In the genomic region with DNA sequence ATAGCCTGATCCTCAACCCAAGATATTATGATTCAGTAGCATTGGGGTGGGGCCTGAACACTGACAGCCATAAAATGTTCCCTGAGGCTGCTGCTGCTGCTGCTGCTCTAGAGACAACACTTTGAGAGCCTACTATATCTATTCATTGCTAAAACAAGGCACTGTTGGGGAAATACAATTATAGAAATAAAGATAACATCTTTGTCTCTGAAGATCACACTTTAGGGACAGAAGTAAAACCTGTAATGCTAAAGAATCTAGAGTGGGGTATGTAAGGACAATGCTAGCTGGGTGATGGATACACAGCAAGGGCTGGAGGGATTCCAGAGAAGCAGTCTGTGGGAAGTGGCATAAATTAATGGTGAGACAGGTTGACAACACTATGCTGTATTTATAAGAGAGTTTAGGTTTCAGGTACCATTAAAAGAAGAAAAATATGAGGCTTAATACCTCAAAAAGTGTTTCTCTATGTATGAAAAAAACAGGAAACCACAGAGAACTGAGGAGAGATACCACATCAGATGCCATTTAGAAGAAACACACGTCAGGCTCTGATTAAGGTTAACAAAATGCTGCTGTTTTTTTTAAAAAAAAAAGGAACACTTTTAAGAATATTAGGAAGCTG, we compare ENCODE assay signal across 7 cellular contexts.
A peak's percentile ranks its signal among the peaks of the same experiment; 100 is the strongest.
DNase-seq lines count a peak whose midpoint lies in the region; ATAC-seq lines count a peak whose summit lies in the region.

No MANE protein-coding gene starts in this region.

- H3K4me1 Mint-ChIP-seq in activated T-cell treated with anti-CD3 and anti-CD28 coated beads, Interleukin-2, amount 50 U/mL, for 72 hours (ENCODE audit: low read depth): peaks cover 89% of the 10 kb centered on the region

- peaks cover 0 to 1% of the 10 kb centered on the region in 2 donors for H3K9me3 Mint-ChIP-seq in activated T-cell treated with anti-CD3 and anti-CD28 coated beads, Interleukin-2, amount 50 U/mL, for 72 hours

- H3K27me3 Mint-ChIP-seq in activated T-cell treated with anti-CD3 and anti-CD28 coated beads, Interleukin-2, amount 50 U/mL, for 72 hours (ENCODE audit: low read depth): no peaks in the 10 kb centered on the region

- H3K4me3 Mint-ChIP-seq in activated T-cell treated with anti-CD3 and anti-CD28 coated beads, Interleukin-2, amount 50 U/mL, for 72 hours: peak overlapping the region; percentile 65 to 98

- peak; percentile 35 to 37 for DNase-seq in activated T-cell treated with anti-CD3 and anti-CD28 coated beads, Interleukin-2, amount 50 U/mL, for 72 hours
- DNase-seq in myocyte (ENCODE audit: low read depth) (peak; percentile 28), ecto neural progenitor cell (ENCODE audit: low spot score) (no peak), dermis blood vessel endothelial cell (no peak), NCI-H2029 treated with DMSO at 0.1 percent for 48 hours (lab: John Stamatoyannopoulos, UW) (no peak)

- H3K36me3 Mint-ChIP-seq in activated T-cell treated with anti-CD3 and anti-CD28 coated beads, Interleukin-2, amount 50 U/mL, for 72 hours (ENCODE audit: insufficient read depth in 2 of 2): peaks cover 9 to 21% of the 10 kb centered on the region in 2 donors

- H3K27ac Mint-ChIP-seq in activated T-cell treated with anti-CD3 and anti-CD28 coated beads, Interleukin-2, amount 50 U/mL, for 72 hours: peak overlapping the region; percentile 100

- ATAC-seq in GM18907 (IDR thresholded peaks at IDR 0.05; ENCODE audit: unreplicated experiment): peak; percentile 70
- peak; percentile 55 for ATAC-seq in HG03196 (IDR thresholded peaks at IDR 0.05; ENCODE audit: unreplicated experiment)
- ATAC-seq in activated T-cell treated with anti-CD3 and anti-CD28 coated beads, Interleukin-2, amount 50 U/mL, for 72 hours (replicated peaks in 1 of 2): peak; percentile 79

Comparison
In these comparisons a context has a peak if more than half of its experiments do, and no peak if none do; other contexts are left out.
1. DNase-seq: peak in activated T-cell treated with anti-CD3 and anti-CD28 coated beads, Interleukin-2, amount 50 U/mL, for 72 hours (2 of 2) and myocyte (single experiment); none in ecto neural progenitor cell (single experiment), dermis blood vessel endothelial cell (single experiment) and NCI-H2029 treated with DMSO at 0.1 percent for 48 hours (single experiment).
2. Peak in every context shown above with its lines, with median percentiles within 50 percentile points of each other: ATAC-seq.